8 cellular contexts compared by ENCODE assay signal in genomic region chr1:27436204-27437159, GRCh38. TPM values are rescaled to one million over a fixed set of nuclear protein-coding genes. Genes with fewer than 3 reads are reported as not detected.
DNase-seq lines count a peak whose midpoint lies in the region; ATAC-seq, FAIRE-seq and TF ChIP-seq lines count a peak whose summit lies in the region.

No MANE protein-coding gene starts in this region.

- H4K20me1 ChIP-seq in DOHH2 (ENCODE audit: control insufficient read depth, insufficient read depth, low read depth, low read length) (peaks cover 12% of the 10 kb centered on the region; the same call in 1 of the 2 replicates), keratinocyte (ENCODE audit: control insufficient read depth, extremely low read depth, insufficient read depth, low read length) (peaks cover 4% of the 10 kb centered on the region)

- dilution Hi-C loops in keratinocyte (cut with MboI; ENCODE audit: extremely low pct_ligation_motif_present, low sequenced_read_pairs): no loop called here

- peaks cover 3% of the 10 kb centered on the region for H3K9me1 ChIP-seq in keratinocyte (ENCODE audit: control insufficient read depth, extremely low read depth, insufficient read depth, low read length)

- H3K4me3 ChIP-seq in DOHH2 (ENCODE audit: low read length) (peak overlapping the region; percentile 60), keratinocyte (ENCODE audit: control insufficient read depth in 2 of 3, extremely low read depth in 1 of 3, insufficient read depth in 2 of 3, low read depth in 1 of 3, low read length in 3 of 3) (peak overlapping the region in 1 of 3 experiments; percentile 0)

- TF ChIP-seq CTCF in DOHH2 (IDR thresholded peaks at IDR 0.05; ENCODE audit: low read depth, low read length, poor library complexity, severe bottlenecking): no peak
- no peak for TF ChIP-seq CTCF in keratinocyte (optimal IDR thresholded peaks at IDR 0.05 in 1 of 3, IDR thresholded peaks at IDR 0.05 in 1 of 3, conservative IDR thresholded peaks at IDR 0.05 in 1 of 3; ENCODE audit: extremely low read depth in 1 of 3, insufficient read depth in 2 of 3, low read length in 3 of 3)

- H3K4me2 ChIP-seq in DOHH2 (ENCODE audit: low read length) (peak overlapping the region; percentile 80), keratinocyte (ENCODE audit: control insufficient read depth, extremely low read depth, insufficient read depth, low read depth, low read length) (peak overlapping the region; percentile 63)

- no peak for ATAC-seq in GM19455 (IDR thresholded peaks at IDR 0.05; ENCODE audit: unreplicated experiment)
- ATAC-seq in GM19328 (IDR thresholded peaks at IDR 0.05; ENCODE audit: unreplicated experiment): no peak

- H3K9me3 ChIP-seq in DOHH2 (ENCODE audit: control insufficient read depth, insufficient read depth, low read length): no peaks in the 10 kb centered on the region
- no peaks in the 10 kb centered on the region for H3K9me3 ChIP-seq in keratinocyte (ENCODE audit: control insufficient read depth, low read depth, low read length)

- peaks cover 84% of the 10 kb centered on the region for H3K4me1 ChIP-seq in DOHH2 (ENCODE audit: control insufficient read depth, low read length)
- peaks cover 26% of the 10 kb centered on the region for H3K4me1 ChIP-seq in keratinocyte (ENCODE audit: control insufficient read depth, extremely low read depth, insufficient read depth, low read length)

- no peak for FAIRE-seq in keratinocyte (lab: Jason Lieb, UNC)

- H3K79me2 ChIP-seq in DOHH2 (ENCODE audit: control insufficient read depth, low read length) (peaks cover 84% of the 10 kb centered on the region), keratinocyte (ENCODE audit: control insufficient read depth, insufficient read depth, low read length) (peaks cover 89% of the 10 kb centered on the region)

- H2AFZ ChIP-seq in keratinocyte (ENCODE audit: control insufficient read depth, low read length): no peak overlapping the region

- no peak overlapping the region for H3K9ac ChIP-seq in keratinocyte (ENCODE audit: control insufficient read depth, extremely low read depth, insufficient read depth, low read length)

- peak; percentile 83 for DNase-seq in LoVo (ENCODE audit: low spot score)
- DNase-seq in amniotic epithelial cell (ENCODE audit: low read depth): peak; percentile 46
- DNase-seq in keratinocyte (ENCODE audit: low read depth, low spot score): no peak
- DNase-seq in stromal cell of bone marrow (ENCODE audit: low read depth): peak; percentile 52
- no peak for DNase-seq in NCI-H345 treated with DMSO at 0.1 percent for 48 hours (lab: John Stamatoyannopoulos, UW; ENCODE audit: unreplicated experiment)

- H3K9me2 ChIP-seq in DOHH2 (replicated peaks; ENCODE audit: control insufficient read depth, low read length): no peaks in the 10 kb centered on the region

- H3F3A ChIP-seq in DOHH2 (ENCODE audit: control insufficient read depth, insufficient read depth): peaks cover 32% of the 10 kb centered on the region

- H3K27me3 ChIP-seq in DOHH2 (ENCODE audit: control insufficient read depth, low read length) (no peaks in the 10 kb centered on the region), keratinocyte (ENCODE audit: control insufficient read depth, extremely low read depth, insufficient read depth, low read length) (no peaks in the 10 kb centered on the region)

- H3K36me3 ChIP-seq in DOHH2 (ENCODE audit: control insufficient read depth, low read length) (peaks cover 7% of the 10 kb centered on the region; the same call in 1 of the 2 replicates), keratinocyte (ENCODE audit: control insufficient read depth in 2 of 2, extremely low read depth in 1 of 2, insufficient read depth in 2 of 2, low read length in 2 of 2) (peaks cover 0 to 4% of the 10 kb centered on the region in 2 experiments)

- peak overlapping the region; percentile 89 for H3K27ac ChIP-seq in DOHH2 (ENCODE audit: low read depth, low read length)
- peak overlapping the region; percentile 50 for H3K27ac ChIP-seq in keratinocyte (ENCODE audit: control insufficient read depth, insufficient read depth, low read length)

RNA-seq across cellular contexts. Expression of gene GPR3, which starts 44.1 kb away (rescaled TPM):
- 0.94 to 2.5 TPM (median 1.4 TPM) in 3 replicates for polyA plus RNA-seq in keratinocyte
- polyA plus RNA-seq in keratinocyte (2011; ENCODE audit: low read depth): not detected
- 1.2 and 1.5 TPM in 2 replicates for polyA plus RNA-seq in keratinocyte (2011; cell fraction: cytosol; rRNA removed)
- polyA plus RNA-seq in keratinocyte (2011; cell fraction: nucleus; rRNA removed): 2.1 and 2.7 TPM in 2 replicates
- polyA plus RNA-seq in keratinocyte (2012; ENCODE audit: low replicate concordance): 0.41 and 1.6 TPM in 2 replicates
- polyA minus RNA-seq in keratinocyte: 0.59 to 2.7 TPM (median 1.2 TPM) in 3 replicates
- polyA minus RNA-seq in keratinocyte (2011; cell fraction: cytosol; rRNA and poly(A)+ RNA removed): 2.7 TPM
- 0.74 and 1.2 TPM in 2 replicates for polyA minus RNA-seq in keratinocyte (2011; cell fraction: nucleus; rRNA and poly(A)+ RNA removed)

RNA-seq across cellular contexts. Expression of gene CD164L2, which starts 53.3 kb away (rescaled TPM):
- 2.6 to 5.9 TPM (median 2.7 TPM) in 3 replicates for polyA plus RNA-seq in keratinocyte
- 1.1 TPM for polyA plus RNA-seq in keratinocyte (2011; ENCODE audit: low read depth)
- polyA plus RNA-seq in keratinocyte (2011; cell fraction: cytosol; rRNA removed): 0.95 and 2.5 TPM in 2 replicates
- 6.5 and 8.5 TPM in 2 replicates for polyA plus RNA-seq in keratinocyte (2011; cell fraction: nucleus; rRNA removed)
- 3.7 and 6.7 TPM in 2 replicates for polyA plus RNA-seq in keratinocyte (2012; ENCODE audit: low replicate concordance)
- 1.4 to 4.5 TPM (median 1.7 TPM) in 3 replicates for polyA minus RNA-seq in keratinocyte
- not detected for polyA minus RNA-seq in keratinocyte (2011; cell fraction: cytosol; rRNA and poly(A)+ RNA removed)
- polyA minus RNA-seq in keratinocyte (2011; cell fraction: nucleus; rRNA and poly(A)+ RNA removed): 0.39 and 1.3 TPM in 2 replicates

RNA-seq across cellular contexts. Expression of gene WASF2, which starts 53.5 kb away (rescaled TPM):
- polyA plus RNA-seq in keratinocyte: 31.3 to 53.8 TPM (median 42.9 TPM) in 3 replicates
- polyA plus RNA-seq in keratinocyte (2011; ENCODE audit: low read depth): 43.3 TPM
- 52.9 and 67.2 TPM in 2 replicates for polyA plus RNA-seq in keratinocyte (2011; cell fraction: cytosol; rRNA removed)
- polyA plus RNA-seq in keratinocyte (2011; cell fraction: nucleus; rRNA removed): 50.6 and 59.2 TPM in 2 replicates
- polyA plus RNA-seq in keratinocyte (2012; ENCODE audit: low replicate concordance): 49.9 and 65.8 TPM in 2 replicates
- 53.1 to 145 TPM (median 57.9 TPM) in 3 replicates for polyA minus RNA-seq in keratinocyte
- polyA minus RNA-seq in keratinocyte (2011; cell fraction: cytosol; rRNA and poly(A)+ RNA removed): 49.5 TPM
- 25.2 and 42.4 TPM in 2 replicates for polyA minus RNA-seq in keratinocyte (2011; cell fraction: nucleus; rRNA and poly(A)+ RNA removed)

Comparison
In these comparisons a context has a peak if more than half of its experiments do, and no peak if none do; other contexts are left out.
1. DNase-seq: peak in LoVo (single experiment), amniotic epithelial cell (single experiment) and stromal cell of bone marrow (single experiment); none in keratinocyte (single experiment) and NCI-H345 treated with DMSO at 0.1 percent for 48 hours (single experiment).